Comparison of ENCODE assay signal across 13 cellular contexts in genomic region chr10:121481222-121481621, GRCh38.
"Had no signal": no experiment of that assay in that cellular context is flagged by ENCODE, and none has a peak within 500 bp of the region (broad histone marks: within the 10 kb centered on the region; RNA-seq: fewer than 3 reads in every experiment).

No MANE protein-coding gene starts in this region.

- DNase-seq: activated CD4-positive, alpha-beta T cell treated with anti-CD3 and anti-CD28 coated beads, Interleukin-2, amount 50 U/mL, for 4 hours; activated naive CD4-positive, alpha-beta T cell treated with anti-CD3 and anti-CD28 coated beads, Interleukin-2, amount 50 U/mL, for 16 hours; activated T-cell treated with anti-CD3 and anti-CD28 coated beads, Interleukin-2, amount 50 U/mL, for 1 hour; adrenal gland; effector memory CD4-positive, alpha-beta T cell; kidney glomerular epithelial cell; stimulated activated CD4-positive, alpha-beta T cell treated with anti-CD3 and anti-CD28 coated beads, Interleukin-1b, Interleukin-23, amount 100 ng/mL, for 48 hours; SW 1271; upper lobe of left lung had no signal

- H3K4me1 ChIP-seq: right atrium auricular region, upper lobe of left lung had no signal

- ATAC-seq: activated CD4-positive, CD25-positive, alpha-beta regulatory T cell treated with anti-CD3 and anti-CD28 coated beads, Interleukin-2, amount 50 U/mL, for 24 hours; stimulated activated memory B cell treated with anti-CD40 and anti-IgM and Interleukin-4, amounts not matched to agents 10 μg/mL and 1 μg/mL and 100 μg/mL, for 72 hours had no signal

- H3K4me3 ChIP-seq: adrenal gland, right atrium auricular region, upper lobe of left lung had no signal

- H3K36me3 ChIP-seq: right atrium auricular region had no signal

- H3K9me3 ChIP-seq: adrenal gland, right atrium auricular region, upper lobe of left lung had no signal

- H3K27ac ChIP-seq: adrenal gland, right atrium auricular region, upper lobe of left lung had no signal

- H3K27me3 ChIP-seq: adrenal gland, right atrium auricular region, upper lobe of left lung had no signal

- FAIRE-seq: colon had no signal
